18 cellular contexts compared by ENCODE assay signal in genomic region chr13:107649071-107649470, GRCh38.
DNase-seq lines count a peak whose midpoint lies in the region; ATAC-seq and TF ChIP-seq lines count a peak whose summit lies in the region.
"Had no signal": no experiment of that assay in that cellular context is flagged by ENCODE, and none has a peak within 500 bp of the region (broad histone marks: within the 10 kb centered on the region; RNA-seq: fewer than 3 reads in every experiment).

No MANE protein-coding gene starts in this region.

- H3K4me3 Mint-ChIP-seq in mesothelial cell of epicardium: no peak overlapping the region
- H3K4me3 Mint-ChIP-seq: CD4-positive, alpha-beta T cell; IgD-negative memory B cell had no signal

- no peak overlapping the region for H2BK5ac ChIP-seq in mesendoderm (ENCODE audit: low read length)

- DNase-seq in ELR (ENCODE audit: low read depth): peak; percentile 2
- DNase-seq in SK-N-SH: no peak
- DNase-seq in choroid plexus epithelial cell (ENCODE audit: low read depth): peak; percentile 39
- DNase-seq in iris pigment epithelial cell (ENCODE audit: low read depth): peak; percentile 56
- no peak for DNase-seq in mesothelial cell of epicardium (ENCODE audit: low spot score in 2 of 2, unreplicated experiment in 2 of 2)
- no peak for DNase-seq in medulla oblongata (ENCODE audit: extremely low spot score)
- DNase-seq in mesendoderm: no peak
- DNase-seq: AML-193; Caco-2; CD4-positive, alpha-beta T cell; GF-D8; GOT3 had no signal

- no peak overlapping the region for H3K23ac ChIP-seq in mesendoderm (ENCODE audit: low read length)

- no peak for TF ChIP-seq RAD21 in SK-N-SH (IDR thresholded peaks at IDR 0.05; ENCODE audit: low read length)

- TF ChIP-seq CTCF in SK-N-SH (IDR thresholded peaks at IDR 0.05): no peak
- no peak for TF ChIP-seq CTCF in choroid plexus epithelial cell (conservative IDR thresholded peaks at IDR 0.05; ENCODE audit: low read depth, low read length)
- TF ChIP-seq CTCF in mesothelial cell of epicardium (IDR thresholded peaks at IDR 0.05; ENCODE audit: unreplicated experiment): no peak

- no peaks in the 10 kb centered on the region for H4K20me1 ChIP-seq in SK-N-SH (ENCODE audit: insufficient read depth)

- H3F3A ChIP-seq in SK-N-SH (replicated peaks; ENCODE audit: insufficient read depth): no peaks in the 10 kb centered on the region

- H3K27me3 Mint-ChIP-seq in mesothelial cell of epicardium (ENCODE audit: low read depth): peaks cover 12% of the 10 kb centered on the region
- H3K27me3 Mint-ChIP-seq: CD4-positive, alpha-beta T cell had no signal

- no peak overlapping the region for H2AK5ac ChIP-seq in mesendoderm (ENCODE audit: low read length)

- H3K36me3 ChIP-seq in SK-N-SH (replicated peaks in 1 of 2; ENCODE audit: control insufficient read depth in 1 of 2, insufficient read depth in 2 of 2, low read length in 1 of 2) (no peaks in the 10 kb centered on the region), mesendoderm (ENCODE audit: control insufficient read depth, insufficient read depth, low read length) (no peaks in the 10 kb centered on the region)
- H3K36me3 ChIP-seq: HAP-1 had no signal

- no peaks in the 10 kb centered on the region; a peak in 1 of 4 replicates for H3K4me1 ChIP-seq in SK-N-SH (ENCODE audit: control insufficient read depth in 1 of 2, insufficient read depth in 2 of 2, low read depth in 1 of 2, low read length in 1 of 2)
- no peaks in the 10 kb centered on the region for H3K4me1 ChIP-seq in mesendoderm (ENCODE audit: control insufficient read depth, low read depth, low read length)
- H3K4me1 ChIP-seq: A549, Caco-2, HAP-1 had no signal

- peaks cover 2% of the 10 kb centered on the region for H3K79me1 ChIP-seq in mesendoderm (ENCODE audit: low read length)

- H2BK120ac ChIP-seq in mesendoderm (ENCODE audit: low read depth, low read length): no peak overlapping the region

- no peak overlapping the region for H3K4ac ChIP-seq in mesendoderm (ENCODE audit: low read depth, low read length)

- no peaks in the 10 kb centered on the region for H3K9me3 ChIP-seq in SK-N-SH
- H3K9me3 ChIP-seq: A549, Caco-2, HAP-1 had no signal

- no peak overlapping the region for H4K8ac ChIP-seq in mesendoderm (ENCODE audit: low read depth, low read length)

- H3K27ac ChIP-seq in SK-N-SH (ENCODE audit: low read depth in 2 of 2, low read length in 1 of 2) (no peak overlapping the region), mesendoderm (ENCODE audit: low read depth, low read length) (no peak overlapping the region)
- H3K27ac ChIP-seq: 22Rv1, A549, C4-2B had no signal

- H3K4me1 Mint-ChIP-seq in mesothelial cell of epicardium: no peaks in the 10 kb centered on the region
- H3K4me1 Mint-ChIP-seq: IgD-negative memory B cell had no signal

- H3K56ac ChIP-seq in mesendoderm (ENCODE audit: low read length): no peak overlapping the region

- no peak overlapping the region for H4K5ac ChIP-seq in mesendoderm (ENCODE audit: low read length)

- H3K27ac Mint-ChIP-seq in mesothelial cell of epicardium: no peak overlapping the region
- H3K27ac Mint-ChIP-seq: CD4-positive, alpha-beta T cell; IgD-negative memory B cell had no signal

- POLR2A ChIA-PET in SK-N-SH (lab: Yijun Ruan, JAX): no interaction called here

- no peak overlapping the region for H3K18ac ChIP-seq in mesendoderm (ENCODE audit: low read length)

- no peak overlapping the region for H2BK15ac ChIP-seq in mesendoderm (replicated peaks; ENCODE audit: low read depth)

- CTCF ChIA-PET in SK-N-SH (lab: Yijun Ruan, JAX): interaction anchor here (0.8 to 3.1 kb wide), 14 partner anchors 10 to 440 kb away, joined by 3 to 14 read pairs (median 3); no protein-coding TSS in a partner anchor

- H3K4me2 ChIP-seq in SK-N-SH: no peak overlapping the region
- H3K4me2 ChIP-seq in mesendoderm (ENCODE audit: low read length): no peak overlapping the region
- H3K4me2 ChIP-seq: A549 had no signal

- H3K4me3 ChIP-seq in SK-N-SH (ENCODE audit: low read depth in 2 of 2, low read length in 1 of 2) (no peak overlapping the region), choroid plexus epithelial cell (ENCODE audit: low read depth, low read length) (no peak overlapping the region), mesendoderm (ENCODE audit: low read length) (no peak overlapping the region)
- H3K4me3 ChIP-seq: A549, HAP-1 had no signal

- H3K27me3 ChIP-seq in SK-N-SH (ENCODE audit: insufficient read depth): no peaks in the 10 kb centered on the region
- H3K27me3 ChIP-seq in mesendoderm (ENCODE audit: insufficient read depth, low read length, poor library complexity): no peaks in the 10 kb centered on the region

- H3K9me3 Mint-ChIP-seq in mesothelial cell of epicardium: peaks cover 3% of the 10 kb centered on the region

- no peak overlapping the region for H3K9ac ChIP-seq in SK-N-SH
- H3K9ac ChIP-seq in mesendoderm (ENCODE audit: low read length): no peak overlapping the region

- H3K79me2 ChIP-seq in SK-N-SH (ENCODE audit: insufficient read depth) (peaks cover 34% of the 10 kb centered on the region), mesendoderm (ENCODE audit: control insufficient read depth, insufficient read depth, low read length) (no peaks in the 10 kb centered on the region)

- H2AFZ ChIP-seq in SK-N-SH (ENCODE audit: low read depth): no peak overlapping the region

- H3K9me2 ChIP-seq in SK-N-SH: no peaks in the 10 kb centered on the region

- ATAC-seq in HG03097 (IDR thresholded peaks at IDR 0.05; ENCODE audit: low FRiP score, unreplicated experiment): no peak
- ATAC-seq: A549 had no signal

- TF ChIP-seq EP300 in SK-N-SH (IDR thresholded peaks at IDR 0.05; ENCODE audit: borderline replicate concordance in 1 of 2, low read depth in 1 of 2, low read length in 1 of 2): no peak

- H3K36me3 Mint-ChIP-seq in mesothelial cell of epicardium: no peaks in the 10 kb centered on the region
- H3K36me3 Mint-ChIP-seq: IgD-negative memory B cell had no signal

TF ChIP-seq in SK-N-SH, 30 proteins besides CTCF, POLR2A, EP300 and RAD21:
- TF ChIP-seq PBX3 (IDR thresholded peaks at IDR 0.05) (0 out of 2 replicates have a peak, but pooled peaks have one; percentile 4), USF2 (IDR thresholded peaks at IDR 0.05; ENCODE audit: borderline replicate concordance, low read depth, low read length) (no peak)
TF ChIP-seq in SK-N-SH: peak in this region for 1.

Comparison
In these comparisons a context has a peak if more than half of its experiments do, and no peak if none do; other contexts are left out.
1. DNase-seq: peak in ELR (single experiment), choroid plexus epithelial cell (single experiment) and iris pigment epithelial cell (single experiment); none in SK-N-SH (single experiment), mesothelial cell of epicardium (0 of 2), medulla oblongata (single experiment) and mesendoderm (single experiment).